ENCODE assay signal across 22 cellular contexts in the genomic region with DNA sequence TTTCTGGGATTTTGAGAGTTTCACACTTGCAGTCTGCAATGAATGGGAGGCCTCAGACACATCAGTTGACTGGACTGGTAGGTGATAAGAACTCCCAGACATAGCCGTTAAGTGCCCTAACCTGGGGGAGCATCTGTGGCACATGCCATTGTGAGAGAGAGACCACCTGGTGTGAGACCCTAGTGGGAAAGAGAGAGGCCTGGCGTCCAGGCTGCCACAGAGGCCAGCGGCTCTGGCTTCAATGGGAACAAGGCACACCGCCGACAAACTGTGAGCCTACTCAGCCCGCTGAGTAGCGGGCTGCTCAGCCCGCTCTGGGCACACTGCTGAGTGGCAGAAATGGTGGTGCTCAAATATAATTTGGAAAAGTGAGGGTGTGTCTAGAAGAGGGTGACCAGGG.
"Had no signal": no experiment of that assay in that cellular context is flagged by ENCODE, and none has a peak within 500 bp of the region (broad histone marks: within the 10 kb centered on the region; RNA-seq: fewer than 3 reads in every experiment).

No MANE protein-coding gene starts in this region.

- H3K27me3 Mint-ChIP-seq: naive thymus-derived CD4-positive, alpha-beta T cell; natural killer cell treated with Interleukin-12 subunit alpha and Interleukin-12 subunit beta and Interleukin-15 and Interleukin-18, amount 100 ng/mL, for 72 hours; stimulated activated naive CD8-positive, alpha-beta T cell treated with anti-CD3 and anti-CD28 coated beads, Interleukin-15, Interleukin-2, amounts not matched to agents 100 ng/mL and 50 ng/mL, for 24 hours; type B pancreatic cell had no signal

- H3K79me2 ChIP-seq: hepatocyte, parathyroid adenoma had no signal

- H3K36me3 ChIP-seq: uterus had no signal

- H3K4me1 ChIP-seq: heart right ventricle, left ventricle myocardium inferior, parathyroid adenoma, psoas muscle, right lobe of liver, tibial nerve, uterus had no signal

- ATAC-seq: heart right ventricle; mucosa of descending colon; naive thymus-derived CD4-positive, alpha-beta T cell; natural killer cell treated with Interleukin-12 subunit alpha and Interleukin-12 subunit beta and Interleukin-15 and Interleukin-18, amount 100 ng/mL, for 72 hours; psoas muscle had no signal

- H3K27ac ChIP-seq: heart right ventricle, hepatocyte, left ventricle myocardium inferior, parathyroid adenoma, psoas muscle, right lobe of liver, tibial nerve, uterus had no signal

- H3K4me3 Mint-ChIP-seq: naive thymus-derived CD4-positive, alpha-beta T cell; natural killer cell treated with Interleukin-12 subunit alpha and Interleukin-12 subunit beta and Interleukin-15 and Interleukin-18, amount 100 ng/mL, for 72 hours; stimulated activated naive CD8-positive, alpha-beta T cell treated with anti-CD3 and anti-CD28 coated beads, Interleukin-15, Interleukin-2, amounts not matched to agents 100 ng/mL and 50 ng/mL, for 24 hours; type B pancreatic cell had no signal

- H3K4me2 ChIP-seq: hepatocyte, smooth muscle cell had no signal

- DNase-seq: heart right ventricle; islet precursor cell; left ventricle myocardium inferior; midbrain; mucosa of descending colon; naive thymus-derived CD4-positive, alpha-beta T cell; psoas muscle; right lobe of liver; stimulated activated CD4-positive, alpha-beta T cell treated with anti-CD3 and anti-CD28 coated beads, Interleukin-1b, Interleukin-23, amount 100 ng/mL, for 48 hours; stimulated activated CD4-positive, alpha-beta T cell treated with anti-CD3 and anti-CD28 coated beads, Interleukin-2, amount 100 ng/mL, for 48 hours; stimulated activated CD4-positive, alpha-beta T cell treated with anti-CD3 and anti-CD28 coated beads, Interleukin-4, amount 100 ng/mL, for 4 hours; stimulated activated CD8-positive, alpha-beta memory T cell treated with anti-CD3 and anti-CD28 coated beads, Interleukin-4, amount 100 ng/mL, for 48 hours; stimulated activated naive CD4-positive, alpha-beta T cell; uterus had no signal

- H3K9ac ChIP-seq: parathyroid adenoma had no signal

- H3K9me3 Mint-ChIP-seq: natural killer cell treated with Interleukin-12 subunit alpha and Interleukin-12 subunit beta and Interleukin-15 and Interleukin-18, amount 100 ng/mL, for 72 hours; stimulated activated naive CD8-positive, alpha-beta T cell treated with anti-CD3 and anti-CD28 coated beads, Interleukin-15, Interleukin-2, amounts not matched to agents 100 ng/mL and 50 ng/mL, for 24 hours had no signal

- H3K27me3 ChIP-seq: heart right ventricle, hepatocyte, right lobe of liver, tibial nerve, uterus had no signal

- H3K4me3 ChIP-seq: heart right ventricle, hepatocyte, left ventricle myocardium inferior, lung, mucosa of descending colon, psoas muscle, right lobe of liver, smooth muscle cell, tibial nerve, uterus had no signal

- H3K36me3 Mint-ChIP-seq: natural killer cell treated with Interleukin-12 subunit alpha and Interleukin-12 subunit beta and Interleukin-15 and Interleukin-18, amount 100 ng/mL, for 72 hours had no signal

- H3K27ac Mint-ChIP-seq: naive thymus-derived CD4-positive, alpha-beta T cell; natural killer cell treated with Interleukin-12 subunit alpha and Interleukin-12 subunit beta and Interleukin-15 and Interleukin-18, amount 100 ng/mL, for 72 hours; stimulated activated naive CD8-positive, alpha-beta T cell treated with anti-CD3 and anti-CD28 coated beads, Interleukin-15, Interleukin-2, amounts not matched to agents 100 ng/mL and 50 ng/mL, for 24 hours; type B pancreatic cell had no signal

- H3K9me3 ChIP-seq: heart right ventricle, left ventricle myocardium inferior, mucosa of descending colon, psoas muscle, right lobe of liver, tibial nerve, uterus had no signal
